In genomic region chr2:27831279-27832050, GRCh38 we compare ENCODE assay signal across 1 cellular context.
A peak's percentile ranks its signal among the peaks of the same experiment; 100 is the strongest.
TF ChIP-seq lines count a peak whose summit lies in the region.

No MANE protein-coding gene starts in this region.

TF ChIP-seq in K562, 482 proteins besides CTCF, POLR2A, EP300 and RAD21:
- TF ChIP-seq HDGF (IDR thresholded peaks at IDR 0.05) (no peak), ZBTB33 (CRISPR knock-in tag; IDR thresholded peaks at IDR 0.05) (no peak), ZFX (CRISPR knock-in tag; IDR thresholded peaks at IDR 0.05) (no peak), ZNF561 (CRISPR knock-in tag; conservative IDR thresholded peaks at IDR 0.05) (no peak), ZNF511 (CRISPR knock-in tag; IDR thresholded peaks at IDR 0.05) (no peak), ETS1 (conservative IDR thresholded peaks at IDR 0.05; ENCODE audit: control insufficient read depth, low read depth, low read length) (no peak), ZNF140 (CRISPR knock-in tag; IDR thresholded peaks at IDR 0.05) (no peak), TBL1XR1 (IDR thresholded peaks at IDR 0.05; ENCODE audit: low read length in 2 of 2) (no peak), CEBPB (tag; IDR thresholded peaks at IDR 0.05) (peak; percentile 90), ATF1 (CRISPR knock-in tag; IDR thresholded peaks at IDR 0.05) (no peak), ATF1 (tag; IDR thresholded peaks at IDR 0.05) (no peak), CEBPG (CRISPR knock-in tag; IDR thresholded peaks at IDR 0.05) (no peak), CEBPG (tag; conservative IDR thresholded peaks at IDR 0.05 in 1 of 2, IDR thresholded peaks at IDR 0.05 in 1 of 2) (peak; percentile 55 to 76), ZSCAN29 (IDR thresholded peaks at IDR 0.05) (no peak)
- TF ChIP-seq, protein P1, sequence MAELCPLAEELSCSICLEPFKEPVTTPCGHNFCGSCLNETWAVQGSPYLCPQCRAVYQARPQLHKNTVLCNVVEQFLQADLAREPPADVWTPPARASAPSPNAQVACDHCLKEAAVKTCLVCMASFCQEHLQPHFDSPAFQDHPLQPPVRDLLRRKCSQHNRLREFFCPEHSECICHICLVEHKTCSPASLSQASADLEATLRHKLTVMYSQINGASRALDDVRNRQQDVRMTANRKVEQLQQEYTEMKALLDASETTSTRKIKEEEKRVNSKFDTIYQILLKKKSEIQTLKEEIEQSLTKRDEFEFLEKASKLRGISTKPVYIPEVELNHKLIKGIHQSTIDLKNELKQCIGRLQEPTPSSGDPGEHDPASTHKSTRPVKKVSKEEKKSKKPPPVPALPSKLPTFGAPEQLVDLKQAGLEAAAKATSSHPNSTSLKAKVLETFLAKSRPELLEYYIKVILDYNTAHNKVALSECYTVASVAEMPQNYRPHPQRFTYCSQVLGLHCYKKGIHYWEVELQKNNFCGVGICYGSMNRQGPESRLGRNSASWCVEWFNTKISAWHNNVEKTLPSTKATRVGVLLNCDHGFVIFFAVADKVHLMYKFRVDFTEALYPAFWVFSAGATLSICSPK (IDR thresholded peaks at IDR 0.05; ENCODE audit: borderline replicate concordance) = no peak
- TF ChIP-seq, protein P2, sequence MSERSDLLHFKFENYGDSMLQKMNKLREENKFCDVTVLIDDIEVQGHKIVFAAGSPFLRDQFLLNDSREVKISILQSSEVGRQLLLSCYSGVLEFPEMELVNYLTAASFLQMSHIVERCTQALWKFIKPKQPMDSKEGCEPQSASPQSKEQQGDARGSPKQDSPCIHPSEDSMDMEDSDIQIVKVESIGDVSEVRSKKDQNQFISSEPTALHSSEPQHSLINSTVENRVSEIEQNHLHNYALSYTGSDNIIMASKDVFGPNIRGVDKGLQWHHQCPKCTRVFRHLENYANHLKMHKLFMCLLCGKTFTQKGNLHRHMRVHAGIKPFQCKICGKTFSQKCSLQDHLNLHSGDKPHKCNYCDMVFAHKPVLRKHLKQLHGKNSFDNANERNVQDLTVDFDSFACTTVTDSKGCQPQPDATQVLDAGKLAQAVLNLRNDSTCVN (CRISPR knock-in tag; IDR thresholded peaks at IDR 0.05) = no peak
- TF ChIP-seq, protein P3, sequence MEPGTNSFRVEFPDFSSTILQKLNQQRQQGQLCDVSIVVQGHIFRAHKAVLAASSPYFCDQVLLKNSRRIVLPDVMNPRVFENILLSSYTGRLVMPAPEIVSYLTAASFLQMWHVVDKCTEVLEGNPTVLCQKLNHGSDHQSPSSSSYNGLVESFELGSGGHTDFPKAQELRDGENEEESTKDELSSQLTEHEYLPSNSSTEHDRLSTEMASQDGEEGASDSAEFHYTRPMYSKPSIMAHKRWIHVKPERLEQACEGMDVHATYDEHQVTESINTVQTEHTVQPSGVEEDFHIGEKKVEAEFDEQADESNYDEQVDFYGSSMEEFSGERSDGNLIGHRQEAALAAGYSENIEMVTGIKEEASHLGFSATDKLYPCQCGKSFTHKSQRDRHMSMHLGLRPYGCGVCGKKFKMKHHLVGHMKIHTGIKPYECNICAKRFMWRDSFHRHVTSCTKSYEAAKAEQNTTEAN (CRISPR knock-in tag; IDR thresholded peaks at IDR 0.05) = no peak
